In genomic region chr12:81949721-81950120, GRCh38 we compare ENCODE assay signal across 16 cellular contexts.
"Had no signal": no experiment of that assay in that cellular context is flagged by ENCODE, and none has a peak within 500 bp of the region (broad histone marks: within the 10 kb centered on the region; RNA-seq: fewer than 3 reads in every experiment).

No MANE protein-coding gene starts in this region.

- H3K27me3 Mint-ChIP-seq: activated CD4-positive, alpha-beta memory T cell treated with anti-CD3 and anti-CD28 coated beads for 36 hours; activated CD4-positive, alpha-beta T cell treated with anti-CD3 and anti-CD28 coated beads for 36 hours; activated CD8-positive, alpha-beta memory T cell treated with anti-CD3 and anti-CD28 coated beads, Interleukin-2, amount 10 ng/mL, durations not matched to agents 7 days and 5 days; stimulated activated naive CD8-positive, alpha-beta T cell treated with anti-CD3 and anti-CD28 coated beads, Interleukin-15, Interleukin-2, amounts not matched to agents 100 ng/mL and 50 ng/mL, for 24 hours had no signal

- H3K36me3 Mint-ChIP-seq: activated CD4-positive, alpha-beta memory T cell treated with anti-CD3 and anti-CD28 coated beads for 36 hours; activated CD8-positive, alpha-beta memory T cell treated with anti-CD3 and anti-CD28 coated beads, Interleukin-2, amount 10 ng/mL, durations not matched to agents 7 days and 5 days had no signal

- H3K4me3 Mint-ChIP-seq: activated CD4-positive, alpha-beta memory T cell treated with anti-CD3 and anti-CD28 coated beads for 36 hours; activated CD4-positive, alpha-beta T cell treated with anti-CD3 and anti-CD28 coated beads for 36 hours; activated CD8-positive, alpha-beta memory T cell treated with anti-CD3 and anti-CD28 coated beads, Interleukin-2, amount 10 ng/mL, durations not matched to agents 7 days and 5 days; activated naive CD4-positive, alpha-beta T cell treated with anti-CD3 and anti-CD28 coated beads for 36 hours; stimulated activated naive CD8-positive, alpha-beta T cell treated with anti-CD3 and anti-CD28 coated beads, Interleukin-15, Interleukin-2, amounts not matched to agents 100 ng/mL and 50 ng/mL, for 24 hours had no signal

- H3K9me3 Mint-ChIP-seq: activated naive CD4-positive, alpha-beta T cell treated with anti-CD3 and anti-CD28 coated beads for 36 hours; activated T-helper 2 cell treated with anti-CD3 and anti-CD28 coated beads, Interferon-gamma antibody, Interleukin-2, Interleukin-4, amounts not matched to agents 10 μg/mL and 5 μg/mL and 100 μg/mL, durations not matched to agents 14 hours and 24 hours and 36 hours; stimulated activated naive CD8-positive, alpha-beta T cell treated with anti-CD3 and anti-CD28 coated beads, Interleukin-15, Interleukin-2, amounts not matched to agents 100 ng/mL and 50 ng/mL, for 24 hours had no signal

- ATAC-seq: activated CD4-positive, alpha-beta T cell treated with anti-CD3 and anti-CD28 coated beads for 36 hours; activated CD8-positive, alpha-beta memory T cell treated with anti-CD3 and anti-CD28 coated beads, Interleukin-2, amount 10 ng/mL, durations not matched to agents 7 days and 5 days; gastroesophageal sphincter; heart right ventricle; pancreas; sciatic nerve had no signal

- H3K27ac Mint-ChIP-seq: activated CD4-positive, alpha-beta memory T cell treated with anti-CD3 and anti-CD28 coated beads for 36 hours; activated CD4-positive, alpha-beta T cell treated with anti-CD3 and anti-CD28 coated beads for 36 hours; activated CD8-positive, alpha-beta memory T cell treated with anti-CD3 and anti-CD28 coated beads, Interleukin-2, amount 10 ng/mL, durations not matched to agents 7 days and 5 days; activated naive CD4-positive, alpha-beta T cell treated with anti-CD3 and anti-CD28 coated beads for 36 hours; activated T-helper 2 cell treated with anti-CD3 and anti-CD28 coated beads, Interferon-gamma antibody, Interleukin-2, Interleukin-4, amounts not matched to agents 10 μg/mL and 5 μg/mL and 100 μg/mL, durations not matched to agents 14 hours and 24 hours and 36 hours; stimulated activated naive CD8-positive, alpha-beta T cell treated with anti-CD3 and anti-CD28 coated beads, Interleukin-15, Interleukin-2, amounts not matched to agents 100 ng/mL and 50 ng/mL, for 24 hours had no signal

- DNase-seq: activated CD4-positive, alpha-beta memory T cell treated with anti-CD3 and anti-CD28 coated beads for 36 hours; activated CD4-positive, alpha-beta T cell treated with anti-CD3 and anti-CD28 coated beads for 36 hours; activated CD8-positive, alpha-beta memory T cell treated with anti-CD3 and anti-CD28 coated beads, Interleukin-2, amount 10 ng/mL, durations not matched to agents 7 days and 5 days; activated naive CD4-positive, alpha-beta T cell treated with anti-CD3 and anti-CD28 coated beads for 36 hours; activated T-cell treated with anti-CD3 and anti-CD28 coated beads, Interleukin-2, amount 50 U/mL, for 1 hour; erythroblast; heart right ventricle; islet precursor cell; midbrain; pancreas; T1000; trophoblast cell had no signal

- H3K4me1 Mint-ChIP-seq: activated CD8-positive, alpha-beta memory T cell treated with anti-CD3 and anti-CD28 coated beads, Interleukin-2, amount 10 ng/mL, durations not matched to agents 7 days and 5 days had no signal
